In genomic region chr17:33262724-33263123, GRCh38 we compare ENCODE assay signal across 24 cellular contexts. TPM values are rescaled to one million over a fixed set of nuclear protein-coding genes. Genes with fewer than 3 reads are reported as not detected.
"Had no signal": no experiment of that assay in that cellular context is flagged by ENCODE, and none has a peak within 500 bp of the region (broad histone marks: within the 10 kb centered on the region; RNA-seq: fewer than 3 reads in every experiment).

No MANE protein-coding gene starts in this region.

- H3K27ac Mint-ChIP-seq: natural killer cell; progenitor cell of endocrine pancreas; stimulated activated naive B cell treated with anti-CD40 and anti-IgM and Interleukin-4, amounts not matched to agents 10 μg/mL and 1 μg/mL and 100 μg/mL, for 72 hours had no signal

- H3K36me3 Mint-ChIP-seq: natural killer cell; stimulated activated naive B cell treated with anti-CD40 and anti-IgM and Interleukin-4, amounts not matched to agents 10 μg/mL and 1 μg/mL and 100 μg/mL, for 72 hours had no signal

- H3K9me3 Mint-ChIP-seq: natural killer cell had no signal

- H3K4me3 ChIP-seq: heart right ventricle, mucosa of descending colon, pancreas, skin epidermis, stomach, thoracic aorta, uterus had no signal

- H3K9me3 ChIP-seq: heart right ventricle, mucosa of descending colon, pancreas, stomach, thoracic aorta, uterus had no signal

- ATAC-seq: esophagus mucosa; heart right ventricle; left lobe of liver; natural killer cell; pancreas; sciatic nerve; stimulated activated naive B cell treated with anti-CD40 and anti-IgM and Interleukin-4, amounts not matched to agents 10 μg/mL and 1 μg/mL and 100 μg/mL, for 72 hours had no signal

- H3K27ac ChIP-seq: heart right ventricle, pancreas, skin epidermis, stomach, thoracic aorta, uterus had no signal

- DNase-seq: effector memory CD4-positive, alpha-beta T cell; heart right ventricle; hypothalamus; kidney glomerular epithelial cell; mammary epithelial cell; mucosa of descending colon; natural killer cell; occipital lobe; pancreas; retina; stimulated activated CD4-positive, alpha-beta T cell treated with anti-CD3 and anti-CD28 coated beads, Interleukin-2, amount 100 ng/mL, for 24 hours; stimulated activated CD4-positive, alpha-beta T cell treated with anti-CD3 and anti-CD28 coated beads, Interleukin-4, amount 100 ng/mL, for 4 hours; stimulated activated naive B cell treated with anti-CD40 and anti-IgM and Interleukin-4, amounts not matched to agents 10 μg/mL and 1 μg/mL and 100 μg/mL, for 72 hours; stomach; substantia nigra; uterus had no signal

- H3K27me3 ChIP-seq: pancreas, uterus had no signal

- H3K36me3 ChIP-seq: heart right ventricle, pancreas, stomach, thoracic aorta, uterus had no signal

- H3K4me1 Mint-ChIP-seq: natural killer cell; stimulated activated naive B cell treated with anti-CD40 and anti-IgM and Interleukin-4, amounts not matched to agents 10 μg/mL and 1 μg/mL and 100 μg/mL, for 72 hours had no signal

- H3K4me3 Mint-ChIP-seq: natural killer cell; stimulated activated naive B cell treated with anti-CD40 and anti-IgM and Interleukin-4, amounts not matched to agents 10 μg/mL and 1 μg/mL and 100 μg/mL, for 72 hours had no signal

- H3K4me1 ChIP-seq: heart right ventricle, pancreas, stomach, uterus had no signal

RNA-seq across cellular contexts. Expression of gene ASIC2, which starts 30.4 kb away (rescaled TPM):
- total RNA-seq: esophagus mucosa, glomerular endothelial cell, heart right ventricle, left lobe of liver, mesenteric fat pad, natural killer cell had no signal
- polyA plus RNA-seq: heart right ventricle had no signal
